Comparison of ENCODE assay signal across 12 cellular contexts in genomic region chr6:88493717-88494116, GRCh38.
DNase-seq lines count a peak whose midpoint lies in the region; ATAC-seq and TF ChIP-seq lines count a peak whose summit lies in the region.
"Had no signal": no experiment of that assay in that cellular context is flagged by ENCODE, and none has a peak within 500 bp of the region (broad histone marks: within the 10 kb centered on the region; RNA-seq: fewer than 3 reads in every experiment).

No MANE protein-coding gene starts in this region.

- TF ChIP-seq POLR2A in erythroblast (IDR thresholded peaks at IDR 0.05; ENCODE audit: low read length) = no peak

- no peak for TF ChIP-seq CTCF in GM10266 (IDR thresholded peaks at IDR 0.05; ENCODE audit: control insufficient read depth, insufficient read depth, low read depth, missing control alignments)

- DNase-seq in GM10266 (ENCODE audit: extremely low spot score) (peak; percentile 30), NCI-H2196 treated with DMSO at 0.1 percent for 48 hours (lab: John Stamatoyannopoulos, UW; ENCODE audit: unreplicated experiment) (no peak), AG08395 (ENCODE audit: low spot score) (no peak), cerebellar cortex (ENCODE audit: low spot score) (no peak), erythroblast (lab: John Stamatoyannopoulos, UW) (no peak)
- DNase-seq: activated CD4-positive, alpha-beta T cell treated with anti-CD3 and anti-CD28 coated beads for 36 hours; central memory CD4-positive, alpha-beta T cell; NCI-H1092 treated with DMSO at 0.1 percent for 48 hours; NCI-H774 had no signal

- peak; percentile 32 for ATAC-seq in GM19328 (IDR thresholded peaks at IDR 0.05; ENCODE audit: unreplicated experiment)
- peak; percentile 50 for ATAC-seq in HG02642 (IDR thresholded peaks at IDR 0.05; ENCODE audit: poor library complexity, unreplicated experiment)
- peak; percentile 41 for ATAC-seq in HG03457 (IDR thresholded peaks at IDR 0.05; ENCODE audit: unreplicated experiment)
- ATAC-seq: activated CD4-positive, alpha-beta T cell treated with anti-CD3 and anti-CD28 coated beads for 36 hours had no signal
